In the genomic region with DNA sequence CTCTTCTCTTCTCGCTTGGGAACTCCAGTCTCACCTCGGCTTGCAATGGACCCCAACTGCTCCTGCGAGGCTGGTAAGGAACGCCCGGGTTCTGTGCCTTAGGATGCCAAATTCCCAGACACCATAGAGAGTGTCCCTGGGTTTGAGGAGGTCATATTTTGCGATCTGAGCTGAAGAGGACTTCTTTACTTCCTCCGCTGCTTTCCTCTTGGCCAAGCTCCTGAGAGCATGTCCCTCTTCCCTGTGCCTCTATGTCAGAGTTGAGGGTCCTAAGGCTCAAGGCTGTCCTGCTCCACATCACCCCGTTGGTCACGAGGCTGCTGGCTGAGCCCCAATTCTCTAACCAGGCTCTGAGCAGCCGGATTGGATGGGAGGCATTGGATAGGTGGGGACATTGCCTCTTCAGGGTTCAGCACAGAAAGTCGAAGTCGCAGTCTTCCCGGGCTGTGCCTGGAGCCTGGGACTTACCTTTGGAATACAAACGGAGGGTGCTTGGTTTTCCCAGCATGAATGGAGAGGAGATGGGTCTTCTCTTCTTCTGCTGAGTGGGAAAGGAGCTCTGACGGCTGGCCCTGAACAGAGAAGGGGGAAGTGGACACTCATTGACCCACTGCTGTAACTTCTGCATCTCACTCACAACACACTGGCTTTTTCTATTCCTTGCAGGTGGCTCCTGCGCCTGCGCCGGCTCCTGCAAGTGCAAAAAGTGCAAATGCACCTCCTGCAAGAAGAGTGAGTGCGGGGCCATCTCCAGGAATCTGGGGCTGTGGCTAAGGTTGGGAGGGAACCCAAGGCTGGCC, we compare ENCODE assay signal across 2 cellular contexts.
TF ChIP-seq lines count a peak whose summit lies in the region.

No MANE protein-coding gene starts in this region.

TF ChIP-seq in GM23338, 12 proteins besides CTCF, POLR2A, EP300 and RAD21:
- no peak for TF ChIP-seq STAT1 (IDR thresholded peaks at IDR 0.05; ENCODE audit: unreplicated experiment)
- no peak for TF ChIP-seq ZNF462 (CRISPR knock-in tag; IDR thresholded peaks at IDR 0.05)
- no peak for TF ChIP-seq JUNB (IDR thresholded peaks at IDR 0.05; ENCODE audit: unreplicated experiment)
- peak; percentile 33 for TF ChIP-seq POLR2AphosphoS5 (IDR thresholded peaks at IDR 0.05; ENCODE audit: low read depth)
- TF ChIP-seq EZH2 (IDR thresholded peaks at IDR 0.05; ENCODE audit: low read depth, unreplicated experiment): peak; percentile 69

TF ChIP-seq in endothelial cell of umbilical vein, 7 proteins besides CTCF, POLR2A, EP300 and RAD21:
- TF ChIP-seq POLR2AphosphoS5 (IDR thresholded peaks at IDR 0.05; ENCODE audit: insufficient read depth, low read depth, low read length) (no peak), EZH2 (IDR thresholded peaks at IDR 0.05; ENCODE audit: borderline replicate concordance, low read depth, low read length, severe bottlenecking) (peak; percentile 50), GATA2 (IDR thresholded peaks at IDR 0.05; ENCODE audit: insufficient read depth, insufficient read length, low read depth, low read length) (no peak), MYC (IDR thresholded peaks at IDR 0.05; ENCODE audit: low read depth, low read length) (no peak)
TF ChIP-seq in endothelial cell of umbilical vein: peak in this region for 1.
